Comparison of ENCODE assay signal across 1 cellular context in the genomic region with DNA sequence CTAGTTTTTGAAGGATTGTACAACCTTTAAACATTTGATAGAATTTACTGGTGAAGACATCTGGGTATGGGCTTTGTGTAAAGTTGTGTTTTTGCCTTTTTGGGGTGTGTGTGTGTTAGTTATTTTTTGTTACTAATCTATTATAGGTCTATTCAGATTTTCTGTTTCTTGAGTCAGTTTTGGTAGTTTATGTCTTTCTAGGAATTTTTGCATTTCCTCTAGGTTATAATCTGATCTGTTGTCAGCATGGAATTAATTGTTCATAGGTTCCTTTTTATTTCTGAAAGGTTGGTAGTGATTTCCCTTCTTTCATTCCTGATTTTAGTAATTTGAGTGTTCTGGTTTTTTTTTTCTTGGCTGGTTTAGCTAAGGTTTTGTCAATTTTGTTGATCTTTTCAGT.
TF ChIP-seq lines count a peak whose summit lies in the region.

No MANE protein-coding gene starts in this region.

TF ChIP-seq in GM12878, 131 proteins besides CTCF, POLR2A, EP300 and RAD21:
- TF ChIP-seq NR2C1 (IDR thresholded peaks at IDR 0.05) (no peak), RUNX3 (IDR thresholded peaks at IDR 0.05; ENCODE audit: low read length) (peak; percentile 22; the same call in 1 of the 2 replicates), JUNB (IDR thresholded peaks at IDR 0.05) (peak; percentile 33)
